Comparison of ENCODE assay signal across 10 cellular contexts in the genomic region with DNA sequence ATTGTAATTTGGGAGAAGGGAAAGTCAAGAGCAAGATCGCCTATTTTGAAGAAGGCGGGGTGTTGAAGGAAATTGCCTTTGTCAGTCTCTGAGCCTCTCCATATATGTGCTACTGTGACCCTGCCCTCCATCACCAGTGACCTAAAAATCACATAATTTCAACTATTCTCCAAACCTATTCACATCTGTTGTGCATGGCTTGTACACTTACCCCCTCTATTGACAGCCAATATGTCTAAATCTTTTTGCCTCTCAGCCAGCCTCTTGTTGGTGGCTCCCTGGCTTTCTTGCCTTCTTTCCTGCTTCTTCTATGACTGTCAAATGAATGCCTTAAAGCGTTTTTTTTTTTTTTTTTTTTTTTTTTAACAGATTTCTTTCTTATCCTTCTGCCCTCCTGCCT.
DNase-seq lines count a peak whose midpoint lies in the region; ATAC-seq lines count a peak whose summit lies in the region.
"Had no signal": no experiment of that assay in that cellular context is flagged by ENCODE, and none has a peak within 500 bp of the region (broad histone marks: within the 10 kb centered on the region; RNA-seq: fewer than 3 reads in every experiment).

No MANE protein-coding gene starts in this region.

- no peak overlapping the region for H3K27ac Mint-ChIP-seq in CD8-positive, alpha-beta memory T cell

- POLR2A ChIA-PET in CD8-positive, alpha-beta memory T cell (lab: Charles Lee), result no interaction called here

- no peaks in the 10 kb centered on the region for H3K36me3 Mint-ChIP-seq in CD8-positive, alpha-beta memory T cell

- H3K27ac ChIP-seq in thymus (ENCODE audit: low read depth), result peak overlapping the region; percentile 26
- H3K27ac ChIP-seq in CD8-positive, alpha-beta memory T cell (ENCODE audit: low read depth, low read length), result no peak overlapping the region

- H3K36me3 ChIP-seq in thymus (ENCODE audit: control insufficient read depth, insufficient read depth), result no peaks in the 10 kb centered on the region
- H3K36me3 ChIP-seq in CD8-positive, alpha-beta memory T cell (ENCODE audit: insufficient read depth, low read length), result no peaks in the 10 kb centered on the region

- H3K4me3 Mint-ChIP-seq in CD8-positive, alpha-beta memory T cell, result no peak overlapping the region

- H3K9me3 ChIP-seq in thymus (ENCODE audit: control insufficient read depth), result no peaks in the 10 kb centered on the region
- H3K9me3 ChIP-seq in CD8-positive, alpha-beta memory T cell (ENCODE audit: low read length), result no peaks in the 10 kb centered on the region

- CTCF ChIA-PET in CD8-positive, alpha-beta memory T cell (lab: Charles Lee), result no interaction called here

- DNase-seq in NCI-H2107 treated with DMSO at 0.1 percent for 48 hours (lab: John Stamatoyannopoulos, UW; ENCODE audit: unreplicated experiment) (peak; percentile 20), NCI-H2107 (lab: John Stamatoyannopoulos, UW) (no peak), NCI-H2227 treated with DMSO at 0.1 percent for 48 hours (lab: John Stamatoyannopoulos, UW) (peak; percentile 98), fibroblast of peridontal ligament (ENCODE audit: extremely low read depth) (peak; percentile 19), ureter (ENCODE audit: low spot score) (no peak)
- no peak for DNase-seq in CD8-positive, alpha-beta memory T cell
- DNase-seq: stimulated activated CD4-positive, alpha-beta T cell treated with anti-CD3 and anti-CD28 coated beads, Interleukin-12 subunit alpha, Interleukin-12 subunit beta, amount 100 ng/mL, for 4 hours had no signal

- no peaks in the 10 kb centered on the region for H3K27me3 ChIP-seq in thymus (ENCODE audit: control insufficient read depth, insufficient read depth)
- no peaks in the 10 kb centered on the region for H3K27me3 ChIP-seq in CD8-positive, alpha-beta memory T cell (ENCODE audit: insufficient read depth, low read length, poor library complexity, severe bottlenecking)

- H3K9me3 Mint-ChIP-seq in CD8-positive, alpha-beta memory T cell, result peaks cover 0 to 2% (median 0%) of the 10 kb centered on the region in 5 donors

- H3K4me3 ChIP-seq in thymus (ENCODE audit: low read length), result no peak overlapping the region
- H3K4me3 ChIP-seq in CD8-positive, alpha-beta memory T cell (ENCODE audit: low read length), result no peak overlapping the region

- no peak for ATAC-seq in HG02623 (IDR thresholded peaks at IDR 0.05; ENCODE audit: unreplicated experiment)
- ATAC-seq: HCT116 had no signal

- no peaks in the 10 kb centered on the region for H3K4me1 Mint-ChIP-seq in CD8-positive, alpha-beta memory T cell

- H3K4me1 ChIP-seq in thymus (ENCODE audit: control insufficient read depth, insufficient read depth, low read length), result peaks cover 35% of the 10 kb centered on the region
- no peaks in the 10 kb centered on the region for H3K4me1 ChIP-seq in CD8-positive, alpha-beta memory T cell (ENCODE audit: insufficient read depth, low read length)

- H3K27me3 Mint-ChIP-seq in CD8-positive, alpha-beta memory T cell, result no peaks in the 10 kb centered on the region

- 77% methylated on average over 3 of the region's 3 CpGs for WGBS in thymus

Comparison
In these comparisons a context has a peak if more than half of its experiments do, and no peak if none do; other contexts are left out.
1. DNase-seq: peak in NCI-H2107 treated with DMSO at 0.1 percent for 48 hours (single experiment), NCI-H2227 treated with DMSO at 0.1 percent for 48 hours (single experiment) and fibroblast of peridontal ligament (single experiment); none in NCI-H2107 (single experiment), CD8-positive, alpha-beta memory T cell (0 of 5) and ureter (single experiment).